18 cellular contexts compared by ENCODE assay signal in the genomic region with DNA sequence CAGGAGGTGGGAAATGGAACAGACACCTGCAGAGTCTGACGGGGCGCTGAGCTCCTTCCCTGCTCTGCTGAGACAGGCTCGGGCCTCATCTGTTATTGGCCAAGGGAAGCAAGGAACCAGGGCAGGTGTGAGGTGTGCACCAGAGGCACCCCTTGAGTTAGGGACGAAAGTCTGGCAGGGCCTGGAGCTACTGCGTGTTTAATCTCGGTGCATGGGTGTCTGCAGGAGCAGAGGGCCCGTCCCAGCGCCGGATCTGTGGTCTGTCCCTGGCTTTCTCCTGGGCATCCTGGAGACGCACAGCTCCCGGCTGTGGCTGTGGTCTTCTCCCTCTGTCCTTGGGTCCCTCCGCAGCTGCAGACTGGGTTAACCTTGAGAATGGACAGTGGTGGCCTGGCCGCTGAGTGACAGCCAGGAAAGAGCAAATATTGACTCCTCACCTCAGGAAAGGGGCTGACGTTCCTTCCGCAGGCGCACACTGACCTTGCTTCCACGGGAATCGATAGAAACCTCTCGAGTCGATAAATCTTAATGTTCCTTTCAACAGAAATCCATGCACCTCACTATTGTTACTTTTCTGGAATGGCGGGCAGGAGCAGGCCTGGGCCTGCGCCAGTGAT.
"Had no signal": no experiment of that assay in that cellular context is flagged by ENCODE, and none has a peak within 500 bp of the region (broad histone marks: within the 10 kb centered on the region; RNA-seq: fewer than 3 reads in every experiment).

No MANE protein-coding gene starts in this region.

- H3K9me3 ChIP-seq: lower lobe of right lung, ovary, right lobe of liver, testis, tibial artery had no signal

- DNase-seq: cerebellar nuclear complex; effector CD4-positive, alpha-beta T cell; lower lobe of right lung; naive thymus-derived CD8-positive, alpha-beta T cell; nephron progenitor cell; occipital lobe; ovary; stimulated activated CD4-positive, alpha-beta T cell treated with anti-CD3 and anti-CD28 coated beads, Interleukin-2, amount 100 ng/mL, for 24 hours; stimulated activated CD4-positive, alpha-beta T cell treated with anti-CD3 and anti-CD28 coated beads, Interleukin-4, amount 100 ng/mL, for 24 hours; stimulated activated naive CD8-positive, alpha-beta T cell treated with anti-CD3 and anti-CD28 coated beads, Interleukin-15, Interleukin-2, amounts not matched to agents 100 U/mL and 50 U/mL, for 24 hours; substantia nigra; testis had no signal

- H3K27me3 ChIP-seq: dorsolateral prefrontal cortex, ovary, right lobe of liver, testis had no signal

- H3K36me3 ChIP-seq: lower lobe of right lung, ovary, right lobe of liver, tibial artery had no signal

- H3K4me1 ChIP-seq: lower lobe of right lung, right lobe of liver, testis, tibial artery had no signal

- ATAC-seq: left lobe of liver; lower lobe of right lung; naive thymus-derived CD8-positive, alpha-beta T cell; right lobe of liver; stimulated activated memory B cell treated with anti-CD40 and anti-IgM and Interleukin-4, amounts not matched to agents 10 μg/mL and 1 μg/mL and 100 μg/mL, for 72 hours; stimulated activated naive CD8-positive, alpha-beta T cell treated with anti-CD3 and anti-CD28 coated beads, Interleukin-15, Interleukin-2, amounts not matched to agents 100 U/mL and 50 U/mL, for 24 hours had no signal

- H3K27ac ChIP-seq: dorsolateral prefrontal cortex, lower lobe of right lung, ovary, right lobe of liver, testis, tibial artery had no signal

- H3K4me3 ChIP-seq: dorsolateral prefrontal cortex, lower lobe of right lung, ovary, right lobe of liver, smooth muscle cell, testis, tibial artery had no signal
